18 cellular contexts compared by ENCODE assay signal in genomic region chr3:116028157-116028556, GRCh38.
DNase-seq lines count a peak whose midpoint lies in the region.
"Had no signal": no experiment of that assay in that cellular context is flagged by ENCODE, and none has a peak within 500 bp of the region (broad histone marks: within the 10 kb centered on the region; RNA-seq: fewer than 3 reads in every experiment).

No MANE protein-coding gene starts in this region.

- H2AFZ ChIP-seq in mesenchymal stem cell (ENCODE audit: low read depth, low read length), result no peak overlapping the region

- peaks cover 4% of the 10 kb centered on the region for H3K79me1 ChIP-seq in mesenchymal stem cell (replicated peaks; ENCODE audit: low read length, poor library complexity, severe bottlenecking)

- no peak overlapping the region for H3K4me3 ChIP-seq in mesenchymal stem cell (ENCODE audit: insufficient read depth in 1 of 2, low read depth in 1 of 2, low read length in 2 of 2)
- H3K4me3 ChIP-seq: BLaER1 treated with 17β-estradiol and CSF1 and Interleukin-3, amounts not matched to agents 10 nM and 100 nM; GM12878 had no signal

- H3K27ac Mint-ChIP-seq in immature natural killer cell, result no peak overlapping the region
- H3K27ac Mint-ChIP-seq: B cell; CD4-positive, alpha-beta T cell; CD8-positive, alpha-beta T cell had no signal

- no peak overlapping the region for H3K23ac ChIP-seq in mesenchymal stem cell (ENCODE audit: low read length in 2 of 2)

- no peak overlapping the region for H2BK15ac ChIP-seq in mesenchymal stem cell (ENCODE audit: low read depth, poor library complexity, severe bottlenecking)

- H3K27me3 Mint-ChIP-seq in immature natural killer cell (ENCODE audit: low read depth in 3 of 3), result no peaks in the 10 kb centered on the region
- H3K27me3 Mint-ChIP-seq: B cell; CD4-positive, alpha-beta T cell had no signal

- no peak overlapping the region for H4K91ac ChIP-seq in mesenchymal stem cell (ENCODE audit: low read length)

- H3K4me1 ChIP-seq in mesenchymal stem cell (ENCODE audit: control insufficient read depth, insufficient read depth, low read depth, low read length), result no peaks in the 10 kb centered on the region
- H3K4me1 ChIP-seq: BLaER1 treated with 17β-estradiol and CSF1 and Interleukin-3, amounts not matched to agents 10 nM and 100 nM; Caco-2 had no signal

- no peaks in the 10 kb centered on the region for H3K36me3 ChIP-seq in mesenchymal stem cell (ENCODE audit: control insufficient read depth in 1 of 2, insufficient read depth in 2 of 2, low read depth in 1 of 2, low read length in 2 of 2)
- H3K36me3 ChIP-seq: BLaER1 treated with 17β-estradiol and CSF1 and Interleukin-3, amounts not matched to agents 10 nM and 100 nM had no signal

- in situ Hi-C loops in G401 (cut with HindIII; ENCODE audit: low sequenced_read_pairs), result no loop called here

- H3K36me3 Mint-ChIP-seq in immature natural killer cell, result no peaks in the 10 kb centered on the region
- H3K36me3 Mint-ChIP-seq: CD8-positive, alpha-beta T cell had no signal

- no peak overlapping the region for H3K4me2 ChIP-seq in mesenchymal stem cell (ENCODE audit: low read length, poor library complexity, severe bottlenecking)
- H3K4me2 ChIP-seq: BLaER1 treated with 17β-estradiol and CSF1 and Interleukin-3, amounts not matched to agents 10 nM and 100 nM had no signal

- H3K4me3 Mint-ChIP-seq in immature natural killer cell, result no peak overlapping the region
- H3K4me3 Mint-ChIP-seq: B cell; CD4-positive, alpha-beta T cell; CD8-positive, alpha-beta T cell had no signal

- no peak overlapping the region for H3K9ac ChIP-seq in mesenchymal stem cell (ENCODE audit: low read length)
- H3K9ac ChIP-seq: BLaER1 treated with 17β-estradiol and CSF1 and Interleukin-3, amounts not matched to agents 10 nM and 100 nM had no signal

- no peak overlapping the region for H2BK120ac ChIP-seq in mesenchymal stem cell (ENCODE audit: low read depth, low read length)

- no peak overlapping the region for H2AK5ac ChIP-seq in mesenchymal stem cell (ENCODE audit: low read length, severe bottlenecking)

- H3K14ac ChIP-seq in mesenchymal stem cell (ENCODE audit: low read length in 2 of 2), result no peak overlapping the region

- no peak overlapping the region for H4K8ac ChIP-seq in mesenchymal stem cell (ENCODE audit: low read length)

- no peak overlapping the region for H3K4ac ChIP-seq in mesenchymal stem cell (ENCODE audit: low read depth in 1 of 2, low read length in 2 of 2)

- H3K18ac ChIP-seq in mesenchymal stem cell (ENCODE audit: low read depth in 1 of 2, low read length in 2 of 2), result no peak overlapping the region

- no peak overlapping the region for H3K27ac ChIP-seq in mesenchymal stem cell (ENCODE audit: low read length, poor library complexity, severe bottlenecking)
- H3K27ac ChIP-seq: BLaER1 treated with 17β-estradiol and CSF1 and Interleukin-3, amounts not matched to agents 10 nM and 100 nM; C4-2B had no signal

- H2BK5ac ChIP-seq in mesenchymal stem cell (ENCODE audit: low read depth, low read length, poor library complexity, severe bottlenecking), result peak overlapping the region; percentile 70

- no peaks in the 10 kb centered on the region for H3K4me1 Mint-ChIP-seq in immature natural killer cell
- H3K4me1 Mint-ChIP-seq: B cell had no signal

- DNase-seq in G401 (ENCODE audit: low spot score), result peak; percentile 85
- peak; percentile 83 for DNase-seq in cerebellar cortex (ENCODE audit: low spot score)
- no peak for DNase-seq in mesenchymal stem cell
- no peak for DNase-seq in NCI-H510A (lab: John Stamatoyannopoulos, UW)
- no peak for DNase-seq in immature natural killer cell
- DNase-seq in amygdala (lab: John Stamatoyannopoulos, UW), result no peak
- DNase-seq in OCI-M2 (lab: John Stamatoyannopoulos, UW; ENCODE audit: unreplicated experiment), result no peak
- DNase-seq: 8988T; ACHN; Caco-2; Calu3; CD4-positive, alpha-beta T cell; CD8-positive, alpha-beta T cell; GDM1 had no signal

- H3K9me3 Mint-ChIP-seq in immature natural killer cell, result peaks cover 2 to 12% (median 5%) of the 10 kb centered on the region in 6 donors
- H3K9me3 Mint-ChIP-seq: CD8-positive, alpha-beta T cell had no signal

- no CpG with 5 or more reads among the region's 1 CpG for WGBS in mesenchymal stem cell

- H3K27me3 ChIP-seq in mesenchymal stem cell (ENCODE audit: control insufficient read depth in 1 of 2, insufficient read depth in 1 of 2, low read length in 2 of 2), result no peaks in the 10 kb centered on the region
- H3K27me3 ChIP-seq: BLaER1 treated with 17β-estradiol and CSF1 and Interleukin-3, amounts not matched to agents 10 nM and 100 nM had no signal

- no peaks in the 10 kb centered on the region for H3K9me3 ChIP-seq in mesenchymal stem cell (ENCODE audit: control insufficient read depth, low read length)
- H3K9me3 ChIP-seq: BLaER1 treated with 17β-estradiol and CSF1 and Interleukin-3, amounts not matched to agents 10 nM and 100 nM; Caco-2 had no signal

- H2BK12ac ChIP-seq in mesenchymal stem cell (ENCODE audit: low read length in 2 of 2), result no peak overlapping the region

Comparison
In these comparisons a context has a peak if more than half of its experiments do, and no peak if none do; other contexts are left out.
1. DNase-seq: peak in G401 (single experiment) and cerebellar cortex (single experiment); none in mesenchymal stem cell (single experiment), NCI-H510A (single experiment), immature natural killer cell (0 of 3), amygdala (0 of 56) and OCI-M2 (single experiment).